8 cellular contexts compared by ENCODE assay signal in genomic region chr10:71217266-71218045, GRCh38. TPM values are rescaled to one million over a fixed set of nuclear protein-coding genes. Genes with fewer than 3 reads are reported as not detected.
DNase-seq lines count a peak whose midpoint lies in the region; ATAC-seq and TF ChIP-seq lines count a peak whose summit lies in the region.

No MANE protein-coding gene starts in this region.

- no peaks in the 10 kb centered on the region for H3K36me3 Mint-ChIP-seq in activated T-cell treated with anti-CD3 and anti-CD28 coated beads, Interleukin-2, amount 50 U/mL, for 72 hours (ENCODE audit: insufficient read depth in 2 of 2)
- H3K36me3 Mint-ChIP-seq in activated CD8-positive, alpha-beta T cell treated with anti-CD3 and anti-CD28 coated beads for 36 hours (ENCODE audit: low read depth), result no peaks in the 10 kb centered on the region

- H3K9me3 Mint-ChIP-seq in activated T-cell treated with anti-CD3 and anti-CD28 coated beads, Interleukin-2, amount 50 U/mL, for 72 hours, result no peaks in the 10 kb centered on the region
- no peaks in the 10 kb centered on the region for H3K9me3 Mint-ChIP-seq in activated CD8-positive, alpha-beta T cell treated with anti-CD3 and anti-CD28 coated beads for 36 hours

- no peaks in the 10 kb centered on the region for H3K9me3 ChIP-seq in cardiac muscle cell (ENCODE audit: low read depth)
- H3K9me3 ChIP-seq in parathyroid adenoma (ENCODE audit: control insufficient read depth, low read length), result no peaks in the 10 kb centered on the region

- H3K27me3 ChIP-seq in cardiac muscle cell, result no peaks in the 10 kb centered on the region
- no peaks in the 10 kb centered on the region for H3K27me3 ChIP-seq in parathyroid adenoma (ENCODE audit: control insufficient read depth, insufficient read depth, low read length)

- DNase-seq in activated T-cell treated with anti-CD3 and anti-CD28 coated beads, Interleukin-2, amount 50 U/mL, for 72 hours, result peak; percentile 15 to 24
- no peak for DNase-seq in activated T-cell treated with anti-CD3 and anti-CD28 coated beads, Interleukin-2, amount 50 U/mL, for 1 hour
- DNase-seq in activated CD8-positive, alpha-beta T cell treated with anti-CD3 and anti-CD28 coated beads for 36 hours, result peak; percentile 47
- DNase-seq in cardiac muscle cell (ENCODE audit: low read depth in 1 of 2, low spot score in 1 of 2), result peak in 1 of 2 donors; percentile 76
- no peak for DNase-seq in HCEC 1CT
- no peak for DNase-seq in NCI-H774 (lab: John Stamatoyannopoulos, UW)

- H3K4me3 ChIP-seq in cardiac muscle cell (peak overlapping the region; percentile 35), parathyroid adenoma (ENCODE audit: low read depth, low read length) (peak overlapping the region; percentile 51)

- TF ChIP-seq CTCF in activated CD8-positive, alpha-beta T cell treated with anti-CD3 and anti-CD28 coated beads for 36 hours (IDR thresholded peaks at IDR 0.05), result no peak
- TF ChIP-seq CTCF in cardiac muscle cell (IDR thresholded peaks at IDR 0.05; ENCODE audit: low read depth, low read length) (no peak), parathyroid adenoma (IDR thresholded peaks at IDR 0.05) (no peak)

- H3K4me1 ChIP-seq in cardiac muscle cell (ENCODE audit: low read depth) (peaks cover 72% of the 10 kb centered on the region), parathyroid adenoma (no peaks in the 10 kb centered on the region)

- no peaks in the 10 kb centered on the region for H3K36me3 ChIP-seq in cardiac muscle cell
- no peaks in the 10 kb centered on the region for H3K36me3 ChIP-seq in parathyroid adenoma (ENCODE audit: control insufficient read depth, insufficient read depth, low read length)

- peak; percentile 26 to 39 for ATAC-seq in activated T-cell treated with anti-CD3 and anti-CD28 coated beads, Interleukin-2, amount 50 U/mL, for 72 hours (replicated peaks in 1 of 2)
- peak; percentile 69 for ATAC-seq in activated CD8-positive, alpha-beta T cell treated with anti-CD3 and anti-CD28 coated beads for 36 hours
- ATAC-seq in GM21528 (IDR thresholded peaks at IDR 0.05; ENCODE audit: low FRiP score, unreplicated experiment), result no peak

- no peak overlapping the region for H3K9ac ChIP-seq in parathyroid adenoma

- peak overlapping the region; percentile 83 for H3K4me2 ChIP-seq in parathyroid adenoma (ENCODE audit: low read length)

- POLR2A ChIA-PET in activated CD8-positive, alpha-beta T cell treated with anti-CD3 and anti-CD28 coated beads for 36 hours (lab: Charles Lee), result no interaction called here

- H3K27ac Mint-ChIP-seq in activated T-cell treated with anti-CD3 and anti-CD28 coated beads, Interleukin-2, amount 50 U/mL, for 72 hours, result no peak overlapping the region
- no peak overlapping the region for H3K27ac Mint-ChIP-seq in activated CD8-positive, alpha-beta T cell treated with anti-CD3 and anti-CD28 coated beads for 36 hours

- peaks cover 46% of the 10 kb centered on the region for H3K27me3 Mint-ChIP-seq in activated T-cell treated with anti-CD3 and anti-CD28 coated beads, Interleukin-2, amount 50 U/mL, for 72 hours (ENCODE audit: low read depth)
- H3K27me3 Mint-ChIP-seq in activated CD8-positive, alpha-beta T cell treated with anti-CD3 and anti-CD28 coated beads for 36 hours, result peaks cover 43% of the 10 kb centered on the region

- peak overlapping the region; percentile 86 for H3K27ac ChIP-seq in cardiac muscle cell
- H3K27ac ChIP-seq in parathyroid adenoma, result no peak overlapping the region

- CTCF ChIA-PET in activated CD8-positive, alpha-beta T cell treated with anti-CD3 and anti-CD28 coated beads for 36 hours (lab: Charles Lee), result interaction anchor here (1.2 to 1.6 kb wide), 3 partner anchors 10 to 75 kb away, joined by 3 to 4 read pairs (median 4); no protein-coding TSS in a partner anchor

- intact Hi-C loops in activated CD8-positive, alpha-beta T cell treated with anti-CD3 and anti-CD28 coated beads for 36 hours (cut with micrococcal nuclease), result no loop called here

- peaks cover 9% of the 10 kb centered on the region for H3K4me1 Mint-ChIP-seq in activated T-cell treated with anti-CD3 and anti-CD28 coated beads, Interleukin-2, amount 50 U/mL, for 72 hours (ENCODE audit: low read depth)
- H3K4me1 Mint-ChIP-seq in activated CD8-positive, alpha-beta T cell treated with anti-CD3 and anti-CD28 coated beads for 36 hours (ENCODE audit: low read depth), result peaks cover 15% of the 10 kb centered on the region

- peak overlapping the region; percentile 43 for H2AFZ ChIP-seq in parathyroid adenoma

- H3K4me3 Mint-ChIP-seq in activated T-cell treated with anti-CD3 and anti-CD28 coated beads, Interleukin-2, amount 50 U/mL, for 72 hours, result peak overlapping the region; percentile 51 to 74
- H3K4me3 Mint-ChIP-seq in activated CD8-positive, alpha-beta T cell treated with anti-CD3 and anti-CD28 coated beads for 36 hours, result peak overlapping the region; percentile 40

- no peaks in the 10 kb centered on the region for H3K79me2 ChIP-seq in parathyroid adenoma

RNA-seq across cellular contexts. Expression of gene UNC5B, which starts 5.1 kb away (rescaled TPM):
- total RNA-seq in activated T-cell treated with anti-CD3 and anti-CD28 coated beads, Interleukin-2, amount 50 U/mL, for 72 hours, result under 1 TPM; 0.05 to 0.12 TPM
- total RNA-seq in activated CD8-positive, alpha-beta T cell treated with anti-CD3 and anti-CD28 coated beads for 36 hours, result under 1 TPM; 0.07 TPM
- 112 and 172 TPM in 2 replicates for total RNA-seq in cardiac muscle cell
- polyA plus RNA-seq in cardiac muscle cell, result 73.3 and 98.3 TPM in 2 replicates

Comparison
In these comparisons a context has a peak if more than half of its experiments do, and no peak if none do; other contexts are left out.
1. DNase-seq: peak in activated T-cell treated with anti-CD3 and anti-CD28 coated beads, Interleukin-2, amount 50 U/mL, for 72 hours (2 of 2) and activated CD8-positive, alpha-beta T cell treated with anti-CD3 and anti-CD28 coated beads for 36 hours (single experiment); none in activated T-cell treated with anti-CD3 and anti-CD28 coated beads, Interleukin-2, amount 50 U/mL, for 1 hour (single experiment), HCEC 1CT (single experiment) and NCI-H774 (single experiment).
2. RNA of gene UNC5B, which starts 5.1 kb away (total RNA-seq): 112 to 172 TPM in cardiac muscle cell; 0.05 to 0.12 TPM in activated T-cell treated with anti-CD3 and anti-CD28 coated beads, Interleukin-2, amount 50 U/mL, for 72 hours and 0.07 TPM in activated CD8-positive, alpha-beta T cell treated with anti-CD3 and anti-CD28 coated beads for 36 hours; every median in the first group is over 100 times any median in the second.